ENCODE assay signal across 34 cellular contexts in the genomic region with DNA sequence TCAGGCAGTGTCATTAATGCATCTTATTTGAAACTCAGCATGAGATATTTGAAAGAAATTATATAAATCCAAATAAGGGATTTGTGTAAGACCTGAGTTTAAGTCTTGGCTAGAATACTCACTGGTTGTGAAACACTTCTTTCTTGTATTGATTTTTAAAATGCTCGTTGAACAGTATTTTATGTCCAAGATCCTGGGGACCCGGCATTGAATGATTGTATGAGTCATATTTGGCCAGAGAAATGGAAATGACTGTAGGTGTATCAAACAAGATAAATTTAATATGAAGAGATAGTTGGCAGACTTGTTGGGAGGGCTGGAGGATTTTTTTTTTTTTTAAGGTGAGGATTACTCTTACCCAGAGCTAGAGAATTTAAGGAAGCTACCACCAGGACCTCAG.
"Had no signal": no experiment of that assay in that cellular context is flagged by ENCODE, and none has a peak within 500 bp of the region (broad histone marks: within the 10 kb centered on the region; RNA-seq: fewer than 3 reads in every experiment).

No MANE protein-coding gene starts in this region.

- H3K27ac ChIP-seq: KMS-11 had no signal

- DNase-seq: Karpas-422, Kasumi-1, KG1, MG63, MM.1S, MV-4-11, NCI-H1048, NCI-H1092, NCI-H1092 treated with DMSO at 0.1 percent for 48 hours, NCI-H1105, NCI-H1105 treated with DMSO at 0.1 percent for 48 hours, NCI-H1417, NCI-H1417 treated with DMSO at 0.1 percent for 48 hours, NCI-H1436, NCI-H1436 treated with DMSO at 0.1 percent for 48 hours, NCI-H146, NCI-H1694, NCI-H1694 treated with DMSO at 0.1 percent for 48 hours, NCI-H187, NCI-H187 treated with DMSO at 0.1 percent for 48 hours, NCI-H1930, NCI-H2029, NCI-H2029 treated with DMSO at 0.1 percent for 48 hours, NCI-H2081, NCI-H2081 treated with DMSO at 0.1 percent for 48 hours, NCI-H2107, NCI-H2171, NCI-H2171 treated with DMSO at 0.1 percent for 48 hours, NCI-H2227 treated with DMSO at 0.1 percent for 48 hours, NCI-H226, NCI-H345, NCI-H446, NCI-H446 treated with DMSO at 0.1 percent for 48 hours had no signal

- H3K9me3 ChIP-seq: MG63 had no signal

- H3K4me3 ChIP-seq: MG63 had no signal

- H3K27me3 ChIP-seq: MG63 had no signal

- H3K4me2 ChIP-seq: KMS-11 had no signal

- H3K36me3 ChIP-seq: MG63 had no signal

- H3K9ac ChIP-seq: KMS-11 had no signal
